In genomic region chr7:90213521-90213920, GRCh38 we compare ENCODE assay signal across 30 cellular contexts. TPM values are rescaled to one million over a fixed set of nuclear protein-coding genes. Genes with fewer than 3 reads are reported as not detected.
DNase-seq lines count a peak whose midpoint lies in the region; ATAC-seq, FAIRE-seq and TF ChIP-seq lines count a peak whose summit lies in the region.
"Had no signal": no experiment of that assay in that cellular context is flagged by ENCODE, and none has a peak within 500 bp of the region (broad histone marks: within the 10 kb centered on the region; RNA-seq: fewer than 3 reads in every experiment).

No MANE protein-coding gene starts in this region.

- H3K27me3 ChIP-seq in HUES48 (ENCODE audit: control insufficient read depth, insufficient read depth, low read length) = peaks cover 7% of the 10 kb centered on the region; the same call in 1 of the 2 replicates
- H3K27me3 ChIP-seq in esophagus muscularis mucosa = peaks cover 0 to 8% (median 0%) of the 10 kb centered on the region in 4 donors
- no peaks in the 10 kb centered on the region for H3K27me3 ChIP-seq in muscle layer of duodenum (ENCODE audit: low read depth, low read length)
- H3K27me3 ChIP-seq: right atrium auricular region had no signal

- H3K27ac ChIP-seq in A549 = no peak overlapping the region
- H3K27ac ChIP-seq in HUES48 (ENCODE audit: low read depth, low read length) = no peak overlapping the region
- H3K27ac ChIP-seq in esophagus muscularis mucosa (replicated peaks in 1 of 4) = peak overlapping the region in 1 of 4 donors; percentile 15
- H3K27ac ChIP-seq in muscle layer of duodenum (ENCODE audit: low read length) = peak overlapping the region; percentile 89

- H3K4me1 Mint-ChIP-seq in activated T-helper 1 cell treated with anti-CD3 and anti-CD28 coated beads, Interleukin-12 subunit alpha, Interleukin-12 subunit beta, Interleukin-2, Interleukin-4 antibody, amounts not matched to agents 30 ng/mL and 10 ng/mL and 1 ng/mL, durations not matched to agents 14 hours and 24 hours and 36 hours (ENCODE audit: low read depth) = peaks cover 6% of the 10 kb centered on the region
- no peaks in the 10 kb centered on the region for H3K4me1 Mint-ChIP-seq in effector memory CD8-positive, alpha-beta T cell (ENCODE audit: low read depth in 2 of 2)
- H3K4me1 Mint-ChIP-seq: natural killer cell had no signal

- H3K4me3 ChIP-seq in A549 = no peak overlapping the region
- peak overlapping the region; percentile 48; the same call in 1 of the 2 replicates for H3K4me3 ChIP-seq in HUES48 (ENCODE audit: low read depth, low read length)
- peak overlapping the region; percentile 77 to 84 (median 79) for H3K4me3 ChIP-seq in esophagus muscularis mucosa
- peak overlapping the region; percentile 30 to 66 for H3K4me3 ChIP-seq in muscle layer of duodenum (ENCODE audit: low read depth in 1 of 2, low read length in 2 of 2)
- H3K4me3 ChIP-seq: right atrium auricular region had no signal

- no peak for TF ChIP-seq POLR2A in A549 (IDR thresholded peaks at IDR 0.05; ENCODE audit: low read length)
- TF ChIP-seq POLR2A in esophagus muscularis mucosa (IDR thresholded peaks at IDR 0.05; ENCODE audit: low read depth) = no peak

- H3K27me3 Mint-ChIP-seq in activated T-helper 1 cell treated with anti-CD3 and anti-CD28 coated beads, Interleukin-12 subunit alpha, Interleukin-12 subunit beta, Interleukin-2, Interleukin-4 antibody, amounts not matched to agents 30 ng/mL and 10 ng/mL and 1 ng/mL, durations not matched to agents 14 hours and 24 hours and 36 hours (ENCODE audit: insufficient read depth) = peaks cover 35% of the 10 kb centered on the region
- peaks cover 9 to 16% of the 10 kb centered on the region in 2 donors for H3K27me3 Mint-ChIP-seq in effector memory CD8-positive, alpha-beta T cell

- H3K36me3 ChIP-seq in HUES48 (ENCODE audit: control insufficient read depth, insufficient read depth, low read length) (0 out of 2 replicates have a peak, but pooled peaks cover 3% of the 10 kb centered on the region), esophagus muscularis mucosa (no peaks in the 10 kb centered on the region), muscle layer of duodenum (ENCODE audit: control insufficient read depth in 1 of 2, insufficient read depth in 2 of 2, low read length in 2 of 2) (no peaks in the 10 kb centered on the region)
- H3K36me3 ChIP-seq: right atrium auricular region had no signal

- TF ChIP-seq RAD21 in A549 (conservative IDR thresholded peaks at IDR 0.05 in 1 of 2, IDR thresholded peaks at IDR 0.05 in 1 of 2) = no peak

- H3K27ac Mint-ChIP-seq in activated T-helper 1 cell treated with anti-CD3 and anti-CD28 coated beads, Interleukin-12 subunit alpha, Interleukin-12 subunit beta, Interleukin-2, Interleukin-4 antibody, amounts not matched to agents 30 ng/mL and 10 ng/mL and 1 ng/mL, durations not matched to agents 14 hours and 24 hours and 36 hours = no peak overlapping the region
- no peak overlapping the region for H3K27ac Mint-ChIP-seq in effector memory CD8-positive, alpha-beta T cell
- H3K27ac Mint-ChIP-seq: activated naive CD8-positive, alpha-beta T cell; natural killer cell had no signal

- ATAC-seq in A549 (no peak), HG03378 (IDR thresholded peaks at IDR 0.05; ENCODE audit: unreplicated experiment) (no peak)
- ATAC-seq in effector memory CD8-positive, alpha-beta T cell (replicated peaks) = no peak
- ATAC-seq: natural killer cell had no signal

- TF ChIP-seq EP300 in A549 (IDR thresholded peaks at IDR 0.05) = no peak
- TF ChIP-seq EP300 in esophagus muscularis mucosa (IDR thresholded peaks at IDR 0.05) = no peak

- H3K9me3 Mint-ChIP-seq in activated T-helper 1 cell treated with anti-CD3 and anti-CD28 coated beads, Interleukin-12 subunit alpha, Interleukin-12 subunit beta, Interleukin-2, Interleukin-4 antibody, amounts not matched to agents 30 ng/mL and 10 ng/mL and 1 ng/mL, durations not matched to agents 14 hours and 24 hours and 36 hours = no peaks in the 10 kb centered on the region
- H3K9me3 Mint-ChIP-seq in effector memory CD8-positive, alpha-beta T cell = no peaks in the 10 kb centered on the region
- H3K9me3 Mint-ChIP-seq: natural killer cell had no signal

- no peak overlapping the region for H3K9ac ChIP-seq in HUES48 (ENCODE audit: low read depth, low read length)

- no peak for DNase-seq in A549 (ENCODE audit: low read depth in 1 of 2, low spot score in 1 of 2)
- DNase-seq in esophagus muscularis mucosa (ENCODE audit: extremely low spot score) = no peak
- DNase-seq in activated T-helper 1 cell treated with anti-CD3 and anti-CD28 coated beads, Interleukin-12 subunit alpha, Interleukin-12 subunit beta, Interleukin-2, Interleukin-4 antibody, amounts not matched to agents 30 ng/mL and 10 ng/mL and 1 ng/mL, durations not matched to agents 14 hours and 24 hours and 36 hours (ENCODE audit: low spot score) = no peak
- no peak for DNase-seq in effector memory CD8-positive, alpha-beta T cell
- no peak for DNase-seq in pons (ENCODE audit: low spot score)
- DNase-seq: activated CD4-positive, alpha-beta T cell treated with anti-CD3 and anti-CD28 coated beads for 48 hours; activated effector memory CD4-positive, alpha-beta T cell treated with Interleukin-2 at 50 U/mL for 16 hours; aorta; EL; GOT3; islet precursor cell; midbrain; natural killer cell; NCI-H1417 treated with DMSO at 0.1 percent for 48 hours; NCI-H2081 treated with DMSO at 0.1 percent for 48 hours; NCI-H446 treated with DMSO at 0.1 percent for 48 hours; NCI-H774; occipital lobe; SIG-M5; small intestine; stimulated activated naive CD4-positive, alpha-beta T cell; T-helper 9 cell had no signal

- WGBS in A549 (ENCODE audit: missing lambda C conversion rate) = 85% methylated on average over 2 of the region's 2 CpGs
- 74% methylated on average over 2 of the region's 2 CpGs for WGBS in esophagus muscularis mucosa

- no peak overlapping the region for H3K4me3 Mint-ChIP-seq in activated T-helper 1 cell treated with anti-CD3 and anti-CD28 coated beads, Interleukin-12 subunit alpha, Interleukin-12 subunit beta, Interleukin-2, Interleukin-4 antibody, amounts not matched to agents 30 ng/mL and 10 ng/mL and 1 ng/mL, durations not matched to agents 14 hours and 24 hours and 36 hours
- H3K4me3 Mint-ChIP-seq in effector memory CD8-positive, alpha-beta T cell = no peak overlapping the region
- H3K4me3 Mint-ChIP-seq: activated naive CD8-positive, alpha-beta T cell; natural killer cell had no signal

- H3K36me3 Mint-ChIP-seq in activated T-helper 1 cell treated with anti-CD3 and anti-CD28 coated beads, Interleukin-12 subunit alpha, Interleukin-12 subunit beta, Interleukin-2, Interleukin-4 antibody, amounts not matched to agents 30 ng/mL and 10 ng/mL and 1 ng/mL, durations not matched to agents 14 hours and 24 hours and 36 hours (ENCODE audit: low read depth) = no peaks in the 10 kb centered on the region
- H3K36me3 Mint-ChIP-seq in effector memory CD8-positive, alpha-beta T cell (ENCODE audit: insufficient read depth) = no peaks in the 10 kb centered on the region
- H3K36me3 Mint-ChIP-seq: activated naive CD8-positive, alpha-beta T cell; natural killer cell had no signal

- POLR2A ChIA-PET in A549 (lab: Yijun Ruan, JAX) = no interaction called here

- CTCF ChIA-PET in A549 (lab: Yijun Ruan, JAX) = interaction anchor here (0.7 to 1.5 kb wide), 4 partner anchors 15 to 133 kb away, joined by 3 to 5 read pairs (median 4); partner anchors contain the start of gene GTPBP10

- no peak for TF ChIP-seq CTCF in A549 (IDR thresholded peaks at IDR 0.05)
- TF ChIP-seq CTCF in esophagus muscularis mucosa (IDR thresholded peaks at IDR 0.05) = no peak

- H3K4me1 ChIP-seq in A549 (peaks cover 13% of the 10 kb centered on the region; the same call in 1 of the 3 replicates), HUES48 (ENCODE audit: control insufficient read depth, insufficient read depth, low read length) (peaks cover 50% of the 10 kb centered on the region), esophagus muscularis mucosa (peaks cover 0 to 29% (median 21%) of the 10 kb centered on the region in 4 donors), muscle layer of duodenum (ENCODE audit: control insufficient read depth in 1 of 2, insufficient read depth in 2 of 2, low read length in 2 of 2) (peaks cover 0 to 4% of the 10 kb centered on the region in 2 donors)

- FAIRE-seq in A549 (lab: Jason Lieb, UNC) = no peak
- FAIRE-seq: bronchial epithelial cell, GM18507, RCC 7860, small intestine had no signal

- no peaks in the 10 kb centered on the region for H3K9me3 ChIP-seq in A549
- no peaks in the 10 kb centered on the region for H3K9me3 ChIP-seq in HUES48 (ENCODE audit: control insufficient read depth, insufficient read depth, low read length)
- no peaks in the 10 kb centered on the region for H3K9me3 ChIP-seq in esophagus muscularis mucosa
- H3K9me3 ChIP-seq in muscle layer of duodenum (ENCODE audit: control insufficient read depth in 1 of 2, low read length in 2 of 2) = no peaks in the 10 kb centered on the region
- H3K9me3 ChIP-seq: right atrium auricular region had no signal

- intact Hi-C loops in esophagus muscularis mucosa (cut with DNase I) = loop anchor here (5.0 kb wide), 2 partner anchors 34 to 56 kb away; partner anchors contain the start of gene CFAP69
- intact Hi-C loops in activated T-helper 1 cell treated with anti-CD3 and anti-CD28 coated beads, Interleukin-12 subunit alpha, Interleukin-12 subunit beta, Interleukin-2, Interleukin-4 antibody, amounts not matched to agents 30 ng/mL and 10 ng/mL and 1 ng/mL, durations not matched to agents 14 hours and 24 hours and 36 hours (cut with micrococcal nuclease) = loop anchor here (5.0 kb wide), 1 partner anchor 61 kb away; the partner anchor contains the start of gene STEAP1

- H3K4me2 ChIP-seq in A549 = peak overlapping the region; percentile 83; the same call in 1 of the 3 replicates

RNA-seq across cellular contexts. Expression of gene STEAP2, which starts 2.0 kb away (rescaled TPM):
- polyA plus RNA-seq in A549 (2011; rRNA removed) = 49.2 and 51.9 TPM in 2 replicates
- 2.6 and 3.0 TPM in 2 replicates for polyA plus RNA-seq in A549 (2012; cell fraction: cytosol; rRNA removed)
- polyA plus RNA-seq in A549 (2012; cell fraction: nucleus; rRNA removed) = 3.4 and 4.9 TPM in 2 replicates
- 5.1 to 6.4 TPM (median 6.0 TPM) in 3 replicates for polyA plus RNA-seq in A549 (2017; fragmentation: RNase III; extraction: RNeasy Plus Mini Kit Qiagen cat#74134 plus additional on column Dnase treatment)
- polyA minus RNA-seq in A549 (2011; rRNA and poly(A)+ RNA removed) = 23.6 and 23.8 TPM in 2 replicates
- total RNA-seq in esophagus muscularis mucosa = 10 to 100 TPM; 16.1 to 22.5 (median 19.3) TPM
- total RNA-seq in activated T-helper 1 cell treated with anti-CD3 and anti-CD28 coated beads, Interleukin-12 subunit alpha, Interleukin-12 subunit beta, Interleukin-2, Interleukin-4 antibody, amounts not matched to agents 30 ng/mL and 10 ng/mL and 1 ng/mL, durations not matched to agents 14 hours and 24 hours and 36 hours = 0.05 TPM in 1 of 2 replicates, not detected in the other

RNA-seq across cellular contexts. Expression of gene CFAP69, which starts 31.5 kb away (rescaled TPM):
- 5.2 and 6.1 TPM in 2 replicates for polyA plus RNA-seq in A549 (2011; rRNA removed)
- polyA plus RNA-seq in A549 (2012; cell fraction: cytosol; rRNA removed) = 0.89 and 0.92 TPM in 2 replicates
- polyA plus RNA-seq in A549 (2012; cell fraction: nucleus; rRNA removed) = 1.8 TPM in 2 replicates
- 1.6 to 1.9 TPM (median 1.6 TPM) in 3 replicates for polyA plus RNA-seq in A549 (2017; fragmentation: RNase III; extraction: RNeasy Plus Mini Kit Qiagen cat#74134 plus additional on column Dnase treatment)
- polyA minus RNA-seq in A549 (2011; rRNA and poly(A)+ RNA removed) = 2.2 and 5.1 TPM in 2 replicates
- 1 to 10 TPM; 3.0 to 8.6 (median 7.5) TPM for total RNA-seq in esophagus muscularis mucosa
- not detected in 2 replicates for total RNA-seq in activated T-helper 1 cell treated with anti-CD3 and anti-CD28 coated beads, Interleukin-12 subunit alpha, Interleukin-12 subunit beta, Interleukin-2, Interleukin-4 antibody, amounts not matched to agents 30 ng/mL and 10 ng/mL and 1 ng/mL, durations not matched to agents 14 hours and 24 hours and 36 hours

RNA-seq across cellular contexts. Expression of gene STEAP1, which starts 59.3 kb away (rescaled TPM):
- 76.2 and 81.3 TPM in 2 replicates for polyA plus RNA-seq in A549 (2011; rRNA removed)
- polyA plus RNA-seq in A549 (2012; cell fraction: cytosol; rRNA removed) = 7.8 and 10.3 TPM in 2 replicates
- 3.8 and 5.7 TPM in 2 replicates for polyA plus RNA-seq in A549 (2012; cell fraction: nucleus; rRNA removed)
- polyA plus RNA-seq in A549 (2017; fragmentation: RNase III; extraction: RNeasy Plus Mini Kit Qiagen cat#74134 plus additional on column Dnase treatment) = 15.7 to 21.0 TPM (median 20.3 TPM) in 3 replicates
- 8.3 and 9.6 TPM in 2 replicates for polyA minus RNA-seq in A549 (2011; rRNA and poly(A)+ RNA removed)
- total RNA-seq in esophagus muscularis mucosa = 10 to 100 TPM in 1 of 4 donors, 1 to 10 TPM in 3; 2.9 to 14.6 (median 8.8) TPM
- total RNA-seq in activated T-helper 1 cell treated with anti-CD3 and anti-CD28 coated beads, Interleukin-12 subunit alpha, Interleukin-12 subunit beta, Interleukin-2, Interleukin-4 antibody, amounts not matched to agents 30 ng/mL and 10 ng/mL and 1 ng/mL, durations not matched to agents 14 hours and 24 hours and 36 hours = 1.9 and 3.3 TPM in 2 replicates
- total RNA-seq: natural killer cell had no signal

Comparison
In these comparisons a context has a peak if more than half of its experiments do, and no peak if none do; other contexts are left out.
1. RNA of gene STEAP2, which starts 2.0 kb away (total RNA-seq): 16.1 to 22.5 TPM in esophagus muscularis mucosa; 0.05 TPM in activated T-helper 1 cell treated with anti-CD3 and anti-CD28 coated beads, Interleukin-12 subunit alpha, Interleukin-12 subunit beta, Interleukin-2, Interleukin-4 antibody, amounts not matched to agents 30 ng/mL and 10 ng/mL and 1 ng/mL, durations not matched to agents 14 hours and 24 hours and 36 hours; every median in the first group is over 10 times any median in the second.